7 cellular contexts compared by ENCODE assay signal in genomic region chr6:107132330-107132954, GRCh38. TPM values are rescaled to one million over a fixed set of nuclear protein-coding genes. Genes with fewer than 3 reads are reported as not detected.
DNase-seq lines count a peak whose midpoint lies in the region; ATAC-seq and TF ChIP-seq lines count a peak whose summit lies in the region.

No MANE protein-coding gene starts in this region.

- 43% methylated on average over 8 of the region's 8 CpGs for WGBS in liver

- peak; percentile 42 to 64 for TF ChIP-seq RAD21 in liver (IDR thresholded peaks at IDR 0.05)

- H3K9ac ChIP-seq in liver (ENCODE audit: low read depth in 1 of 2, low read length in 2 of 2), result no peak overlapping the region

- H3K27ac ChIP-seq in liver (ENCODE audit: low read depth in 1 of 2, low read length in 2 of 2), result no peak overlapping the region

- peak; percentile 54 for DNase-seq in ELR (ENCODE audit: low read depth)
- DNase-seq in LNCaP clone FGC (ENCODE audit: low read depth), result no peak
- DNase-seq in activated T-cell treated with anti-CD3 and anti-CD28 coated beads, Interleukin-2, amount 50 U/mL, for 24 hours, result peak; percentile 34
- DNase-seq in MV-4-11 (lab: John Stamatoyannopoulos, UW), result no peak

- no peaks in the 10 kb centered on the region for H3K27me3 Mint-ChIP-seq in activated T-cell treated with anti-CD3 and anti-CD28 coated beads, Interleukin-2, amount 50 U/mL, for 24 hours

- no peaks in the 10 kb centered on the region for H3K36me3 ChIP-seq in liver (ENCODE audit: control insufficient read depth in 4 of 4, insufficient read depth in 3 of 4, low read depth in 1 of 4, low read length in 3 of 4)

- no peak for ATAC-seq in GM18870 (IDR thresholded peaks at IDR 0.05; ENCODE audit: unreplicated experiment)
- ATAC-seq in HG02981 (IDR thresholded peaks at IDR 0.05; ENCODE audit: unreplicated experiment), result no peak

- H3K36me3 Mint-ChIP-seq in activated T-cell treated with anti-CD3 and anti-CD28 coated beads, Interleukin-2, amount 50 U/mL, for 24 hours (ENCODE audit: low read depth), result no peaks in the 10 kb centered on the region

- no peaks in the 10 kb centered on the region for H3K4me1 Mint-ChIP-seq in activated T-cell treated with anti-CD3 and anti-CD28 coated beads, Interleukin-2, amount 50 U/mL, for 24 hours (ENCODE audit: low read depth)

- no peak overlapping the region for H3K4me3 Mint-ChIP-seq in activated T-cell treated with anti-CD3 and anti-CD28 coated beads, Interleukin-2, amount 50 U/mL, for 24 hours

- no peaks in the 10 kb centered on the region for H3K9me3 ChIP-seq in liver (ENCODE audit: control insufficient read depth in 4 of 4, low read length in 3 of 4)

- no peak overlapping the region for H3K27ac Mint-ChIP-seq in activated T-cell treated with anti-CD3 and anti-CD28 coated beads, Interleukin-2, amount 50 U/mL, for 24 hours

- H3K9me3 Mint-ChIP-seq in activated T-cell treated with anti-CD3 and anti-CD28 coated beads, Interleukin-2, amount 50 U/mL, for 24 hours, result no peaks in the 10 kb centered on the region

- H3K4me1 ChIP-seq in liver (ENCODE audit: control insufficient read depth in 4 of 4, insufficient read depth in 4 of 4, low read length in 3 of 4), result peaks cover 0 to 2% (median 0%) of the 10 kb centered on the region in 4 donors

- H3K4me3 ChIP-seq in LNCaP clone FGC (ENCODE audit: low read depth, low read length) (no peak overlapping the region), liver (ENCODE audit: low read depth in 1 of 3, low read length in 3 of 3) (no peak overlapping the region)

- TF ChIP-seq CTCF in LNCaP clone FGC (IDR thresholded peaks at IDR 0.05; ENCODE audit: control insufficient read depth, extremely low read depth, insufficient read depth), result peak; percentile 33; the same call in 1 of the 2 replicates
- TF ChIP-seq CTCF in liver (IDR thresholded peaks at IDR 0.05; ENCODE audit: low read depth, low read length, missing input control), result peak; percentile 18

- no peaks in the 10 kb centered on the region for H3K27me3 ChIP-seq in liver (ENCODE audit: control insufficient read depth in 4 of 4, insufficient read depth in 4 of 4, low read length in 3 of 4)

TF ChIP-seq in liver, 16 proteins besides CTCF, POLR2A, EP300 and RAD21:
- no peak for TF ChIP-seq MAX (IDR thresholded peaks at IDR 0.05)
- TF ChIP-seq ATF3 (IDR thresholded peaks at IDR 0.05), result no peak
- TF ChIP-seq TAF1 (conservative IDR thresholded peaks at IDR 0.05), result no peak
- no peak for TF ChIP-seq YY1 (IDR thresholded peaks at IDR 0.05)
- no peak for TF ChIP-seq HNF4A (conservative IDR thresholded peaks at IDR 0.05)
- no peak for TF ChIP-seq REST (IDR thresholded peaks at IDR 0.05)
- no peak for TF ChIP-seq EGR1 (IDR thresholded peaks at IDR 0.05; ENCODE audit: low read depth in 2 of 2)
- no peak for TF ChIP-seq FOXA2 (IDR thresholded peaks at IDR 0.05)
- TF ChIP-seq JUND (IDR thresholded peaks at IDR 0.05), result no peak
- no peak for TF ChIP-seq SP1 (IDR thresholded peaks at IDR 0.05)
- no peak for TF ChIP-seq FOXA1 (IDR thresholded peaks at IDR 0.05)
- TF ChIP-seq ZBTB33 (IDR thresholded peaks at IDR 0.05), result no peak
- TF ChIP-seq HNF4G (IDR thresholded peaks at IDR 0.05), result no peak
- no peak for TF ChIP-seq NR2F2 (IDR thresholded peaks at IDR 0.05)
- no peak for TF ChIP-seq GABPA (IDR thresholded peaks at IDR 0.05 in 1 of 2, conservative IDR thresholded peaks at IDR 0.05 in 1 of 2)
- no peak for TF ChIP-seq RXRA (IDR thresholded peaks at IDR 0.05)

RNA-seq across cellular contexts. Expression of gene BEND3, which starts 17.1 kb away (rescaled TPM):
- 1 to 10 TPM; 1.7 TPM for total RNA-seq in liver
- under 1 TPM; 0.47 to 0.76 TPM for polyA plus RNA-seq in liver

Comparison
In these comparisons a context has a peak if more than half of its experiments do, and no peak if none do; other contexts are left out.
1. DNase-seq: peak in ELR (single experiment) and activated T-cell treated with anti-CD3 and anti-CD28 coated beads, Interleukin-2, amount 50 U/mL, for 24 hours (single experiment); none in LNCaP clone FGC (single experiment) and MV-4-11 (single experiment).